ENCODE assay signal across 12 cellular contexts in genomic region chr10:26574783-26575182, GRCh38.
A peak's percentile ranks its signal among the peaks of the same experiment; 100 is the strongest.
DNase-seq lines count a peak whose midpoint lies in the region; ATAC-seq, FAIRE-seq and TF ChIP-seq lines count a peak whose summit lies in the region.
"Had no signal": no experiment of that assay in that cellular context is flagged by ENCODE, and none has a peak within 500 bp of the region (broad histone marks: within the 10 kb centered on the region; RNA-seq: fewer than 3 reads in every experiment).

No MANE protein-coding gene starts in this region.

- H3K4me1 ChIP-seq in H1 (replicated peaks in 1 of 4; ENCODE audit: control insufficient read depth in 3 of 4, insufficient read depth in 4 of 4, low read length in 3 of 4) (no peaks in the 10 kb centered on the region), adrenal gland (replicated peaks in 1 of 2) (no peaks in the 10 kb centered on the region)
- H3K4me1 ChIP-seq: gastroesophageal sphincter, HAP-1 had no signal

- no peak overlapping the region for H3K56ac ChIP-seq in H1 (replicated peaks; ENCODE audit: insufficient read length, low read depth, low read length)

- no peaks in the 10 kb centered on the region for H3K36me3 Mint-ChIP-seq in osteocyte (ENCODE audit: unreplicated experiment)

- H3K4me1 Mint-ChIP-seq in osteocyte (ENCODE audit: unreplicated experiment) = no peaks in the 10 kb centered on the region

- no peak overlapping the region for H4K8ac ChIP-seq in H1 (ENCODE audit: extremely low read depth, insufficient read depth, low read length)

- H2BK20ac ChIP-seq in H1 (ENCODE audit: low read length) = no peak overlapping the region

- no peaks in the 10 kb centered on the region for H3K36me3 ChIP-seq in H1 (ENCODE audit: control insufficient read depth in 2 of 4, insufficient read depth in 4 of 4, low read length in 3 of 4)
- H3K36me3 ChIP-seq in adrenal gland (replicated peaks in 1 of 2) = no peaks in the 10 kb centered on the region
- H3K36me3 ChIP-seq: cardiac muscle cell, gastroesophageal sphincter, HAP-1 had no signal

- H3K27ac Mint-ChIP-seq in osteocyte (ENCODE audit: unreplicated experiment) = no peak overlapping the region

- H2AK5ac ChIP-seq in H1 (ENCODE audit: low read depth, low read length) = no peak overlapping the region

- no peak overlapping the region for H3K18ac ChIP-seq in H1 (ENCODE audit: extremely low read depth, low read length)

- H3K14ac ChIP-seq in H1 (ENCODE audit: insufficient read length) = no peak overlapping the region

- H3K4me2 ChIP-seq in H1 (ENCODE audit: insufficient read depth in 1 of 2, low read depth in 2 of 2, low read length in 2 of 2) = no peak overlapping the region

- no peak for DNase-seq in H1 (ENCODE audit: low read depth in 1 of 2, low spot score in 2 of 2)
- DNase-seq in NCI-H1694 treated with DMSO at 0.1 percent for 48 hours (lab: John Stamatoyannopoulos, UW) = no peak
- no peak for DNase-seq in left cardiac atrium
- DNase-seq in osteocyte (ENCODE audit: extremely low spot score, unreplicated experiment) = no peak
- DNase-seq in adrenal gland = no peak
- DNase-seq: DMS153 had no signal

- H3K4ac ChIP-seq in H1 (replicated peaks; ENCODE audit: insufficient read length, low read depth, low read length) = no peak overlapping the region

- TF ChIP-seq POLR2A in GM18505 (IDR thresholded peaks at IDR 0.05; ENCODE audit: borderline replicate concordance, extremely low read depth, insufficient read depth, insufficient read length) (no peak), H1 (IDR thresholded peaks at IDR 0.05; ENCODE audit: control extremely low read depth in 1 of 2, low read depth in 2 of 2, low read length in 2 of 2) (no peak), adrenal gland (IDR thresholded peaks at IDR 0.05) (no peak)

- H2BK5ac ChIP-seq in H1 (ENCODE audit: low read depth, low read length) = no peak overlapping the region

- no peak overlapping the region for H3K4me3 ChIP-seq in H1 (ENCODE audit: extremely low read depth in 1 of 4, insufficient read depth in 2 of 4, low read depth in 3 of 4, low read length in 4 of 4)
- H3K4me3 ChIP-seq in adrenal gland = no peak overlapping the region
- H3K4me3 ChIP-seq: cardiac muscle cell, gastroesophageal sphincter, HAP-1 had no signal

- H4K91ac ChIP-seq in H1 (replicated peaks; ENCODE audit: insufficient read length, low read length) = no peak overlapping the region

- peak; percentile 61 for ATAC-seq in GM18505 (IDR thresholded peaks at IDR 0.05; ENCODE audit: unreplicated experiment)
- peak; percentile 81 for ATAC-seq in GM21447 (IDR thresholded peaks at IDR 0.05; ENCODE audit: unreplicated experiment)
- ATAC-seq in HG03460 (IDR thresholded peaks at IDR 0.05; ENCODE audit: unreplicated experiment) = peak; percentile 76
- no peak for ATAC-seq in left cardiac atrium
- ATAC-seq: gastroesophageal sphincter had no signal

- 81% methylated on average over 4 of the region's 4 CpGs; no CpG with 5 or more reads in 1 of the 2 experiments for WGBS in H1 (ENCODE audit: extremely low coverage in 1 of 2, insufficient coverage in 1 of 2, insufficient read length in 1 of 2, insufficient replicate concordance in 2 of 2, low coverage in 1 of 2, low lambda C conversion rate in 2 of 2, missing lambda C conversion rate in 1 of 2), 2 experiments
- WGBS in adrenal gland, 4 donors = 68 to 73% (median 71%) methylated on average over 4 of the region's 4 CpGs

- no peak overlapping the region for H4K5ac ChIP-seq in H1 (ENCODE audit: insufficient read length, low read depth, low read length)

- H3K27ac ChIP-seq in H1 (ENCODE audit: low read depth, low read length) = no peak overlapping the region
- H3K27ac ChIP-seq in adrenal gland = no peak overlapping the region
- H3K27ac ChIP-seq: cardiac muscle cell, gastroesophageal sphincter had no signal

- H3K9me3 ChIP-seq in H1 (ENCODE audit: insufficient read depth in 2 of 2, low read depth in 1 of 2, low read length in 1 of 2) = no peaks in the 10 kb centered on the region
- H3K9me3 ChIP-seq in adrenal gland (replicated peaks in 1 of 3) = no peaks in the 10 kb centered on the region
- H3K9me3 ChIP-seq: HAP-1 had no signal

- no peaks in the 10 kb centered on the region for H3K23me2 ChIP-seq in H1 (ENCODE audit: low read depth, low read length)

- H3K9ac ChIP-seq in H1 (replicated peaks in 1 of 4; ENCODE audit: extremely low read depth in 1 of 4, low read depth in 3 of 4, low read length in 3 of 4) = no peak overlapping the region

- H2BK15ac ChIP-seq in H1 (ENCODE audit: low read length) = no peak overlapping the region

- no peak overlapping the region for H2AFZ ChIP-seq in H1 (ENCODE audit: low read length)

- no peak overlapping the region for H3K4me3 Mint-ChIP-seq in osteocyte (ENCODE audit: unreplicated experiment)

- H3K23ac ChIP-seq in H1 (ENCODE audit: insufficient read length) = no peak overlapping the region

- H3K27me3 Mint-ChIP-seq in osteocyte (ENCODE audit: unreplicated experiment) = peaks cover 21% of the 10 kb centered on the region

- POLR2A ChIA-PET in H1 (lab: Charles Lee; ENCODE audit: partially characterized antibody) = no interaction called here

- no peak overlapping the region for H2BK120ac ChIP-seq in H1 (replicated peaks; ENCODE audit: low read depth, low read length)

- no peaks in the 10 kb centered on the region for H3K79me2 ChIP-seq in H1 (ENCODE audit: control insufficient read depth in 1 of 2, insufficient read depth in 2 of 2, low read length in 2 of 2)

- no peak for TF ChIP-seq EP300 in H1 (IDR thresholded peaks at IDR 0.05; ENCODE audit: borderline replicate concordance in 1 of 2, low read depth in 2 of 2, low read length in 2 of 2)

- H3K27me3 ChIP-seq in H1 (replicated peaks in 1 of 4; ENCODE audit: control insufficient read depth in 3 of 4, extremely low read depth in 1 of 4, insufficient read depth in 3 of 4, low read length in 3 of 4) (no peaks in the 10 kb centered on the region), adrenal gland (no peaks in the 10 kb centered on the region)

- peak; percentile 87 for FAIRE-seq in H1 (lab: Jason Lieb, UNC)

- intact Hi-C loops in left cardiac atrium (cut with DNase I) (no loop called here), adrenal gland (cut with DNase I) (no loop called here)

- TF ChIP-seq CTCF in H1 (IDR thresholded peaks at IDR 0.05; ENCODE audit: control extremely low read depth in 1 of 3, insufficient read depth in 1 of 3, low read depth in 1 of 3, low read length in 3 of 3) (no peak), osteocyte (IDR thresholded peaks at IDR 0.05) (no peak), adrenal gland (IDR thresholded peaks at IDR 0.05) (no peak)

- no peaks in the 10 kb centered on the region for H3K79me1 ChIP-seq in H1 (ENCODE audit: low read depth, low read length)

- CTCF ChIA-PET in H1 (lab: Charles Lee; ENCODE audit: partially characterized antibody) = interaction anchor here (1.2 to 1.8 kb wide), 2 partner anchors 19 to 71 kb away, joined by 3 to 4 read pairs; no protein-coding TSS in a partner anchor

- no peaks in the 10 kb centered on the region for H4K20me1 ChIP-seq in H1 (replicated peaks in 1 of 2; ENCODE audit: control insufficient read depth in 1 of 2, insufficient read depth in 2 of 2, low read length in 2 of 2)

- peaks cover 6% of the 10 kb centered on the region for H3K9me3 Mint-ChIP-seq in osteocyte (ENCODE audit: unreplicated experiment)

- no peak for TF ChIP-seq RAD21 in H1 (IDR thresholded peaks at IDR 0.05 in 1 of 2, conservative IDR thresholded peaks at IDR 0.05 in 1 of 2; ENCODE audit: low read depth in 2 of 2, low read length in 2 of 2)

- H2BK12ac ChIP-seq in H1 (ENCODE audit: low read depth, low read length) = no peak overlapping the region

TF ChIP-seq in H1, 55 proteins besides CTCF, POLR2A, EP300 and RAD21:
- TF ChIP-seq RNF2 (IDR thresholded peaks at IDR 0.05; ENCODE audit: borderline replicate concordance, low read depth, low read length, missing control alignments, poor library complexity, severe bottlenecking) (no peak), SIX5 (IDR thresholded peaks at IDR 0.05; ENCODE audit: low read depth, low read length) (no peak), ZNF274 (IDR thresholded peaks at IDR 0.05; ENCODE audit: borderline replicate concordance, extremely low read depth, low read length) (no peak)

Comparison
In these comparisons a context has a peak if more than half of its experiments do, and no peak if none do; other contexts are left out.
1. ATAC-seq: peak in GM18505 (single experiment), GM21447 (single experiment) and HG03460 (single experiment); none in left cardiac atrium (0 of 2).